ENCODE assay signal across 1 cellular context in the genomic region with DNA sequence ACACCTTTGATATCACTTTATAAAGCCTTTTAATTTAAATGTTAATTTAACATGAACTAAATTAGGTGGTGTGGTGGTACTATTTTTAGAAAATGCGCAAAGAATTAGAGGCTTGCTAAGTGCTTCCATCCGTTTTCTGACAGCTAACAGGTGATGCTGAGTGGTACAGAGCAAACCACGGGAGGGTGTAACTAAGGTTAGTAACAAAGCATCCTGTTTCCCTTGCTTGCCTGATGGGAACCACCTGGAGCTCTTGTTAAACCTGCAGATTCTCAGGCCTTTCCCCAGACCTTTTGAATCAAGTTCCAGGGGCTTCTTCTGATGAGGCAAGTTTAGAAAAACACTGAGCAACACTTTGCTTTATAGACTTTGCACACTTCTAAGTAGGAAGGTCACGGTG.
TF ChIP-seq lines count a peak whose summit lies in the region.

No MANE protein-coding gene starts in this region.

TF ChIP-seq in WTC11, 78 proteins besides CTCF, POLR2A, EP300 and RAD21 (continued from another document):
- TF ChIP-seq, protein P1, sequence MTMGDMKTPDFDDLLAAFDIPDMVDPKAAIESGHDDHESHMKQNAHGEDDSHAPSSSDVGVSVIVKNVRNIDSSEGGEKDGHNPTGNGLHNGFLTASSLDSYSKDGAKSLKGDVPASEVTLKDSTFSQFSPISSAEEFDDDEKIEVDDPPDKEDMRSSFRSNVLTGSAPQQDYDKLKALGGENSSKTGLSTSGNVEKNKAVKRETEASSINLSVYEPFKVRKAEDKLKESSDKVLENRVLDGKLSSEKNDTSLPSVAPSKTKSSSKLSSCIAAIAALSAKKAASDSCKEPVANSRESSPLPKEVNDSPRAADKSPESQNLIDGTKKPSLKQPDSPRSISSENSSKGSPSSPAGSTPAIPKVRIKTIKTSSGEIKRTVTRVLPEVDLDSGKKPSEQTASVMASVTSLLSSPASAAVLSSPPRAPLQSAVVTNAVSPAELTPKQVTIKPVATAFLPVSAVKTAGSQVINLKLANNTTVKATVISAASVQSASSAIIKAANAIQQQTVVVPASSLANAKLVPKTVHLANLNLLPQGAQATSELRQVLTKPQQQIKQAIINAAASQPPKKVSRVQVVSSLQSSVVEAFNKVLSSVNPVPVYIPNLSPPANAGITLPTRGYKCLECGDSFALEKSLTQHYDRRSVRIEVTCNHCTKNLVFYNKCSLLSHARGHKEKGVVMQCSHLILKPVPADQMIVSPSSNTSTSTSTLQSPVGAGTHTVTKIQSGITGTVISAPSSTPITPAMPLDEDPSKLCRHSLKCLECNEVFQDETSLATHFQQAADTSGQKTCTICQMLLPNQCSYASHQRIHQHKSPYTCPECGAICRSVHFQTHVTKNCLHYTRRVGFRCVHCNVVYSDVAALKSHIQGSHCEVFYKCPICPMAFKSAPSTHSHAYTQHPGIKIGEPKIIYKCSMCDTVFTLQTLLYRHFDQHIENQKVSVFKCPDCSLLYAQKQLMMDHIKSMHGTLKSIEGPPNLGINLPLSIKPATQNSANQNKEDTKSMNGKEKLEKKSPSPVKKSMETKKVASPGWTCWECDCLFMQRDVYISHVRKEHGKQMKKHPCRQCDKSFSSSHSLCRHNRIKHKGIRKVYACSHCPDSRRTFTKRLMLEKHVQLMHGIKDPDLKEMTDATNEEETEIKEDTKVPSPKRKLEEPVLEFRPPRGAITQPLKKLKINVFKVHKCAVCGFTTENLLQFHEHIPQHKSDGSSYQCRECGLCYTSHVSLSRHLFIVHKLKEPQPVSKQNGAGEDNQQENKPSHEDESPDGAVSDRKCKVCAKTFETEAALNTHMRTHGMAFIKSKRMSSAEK (CRISPR knock-in tag; IDR thresholded peaks at IDR 0.05; ENCODE audit: borderline replicate concordance) = no peak
- no peak for TF ChIP-seq RELA (CRISPR knock-in tag; IDR thresholded peaks at IDR 0.05; ENCODE audit: borderline replicate concordance)
- TF ChIP-seq SMAD4 (CRISPR knock-in tag; IDR thresholded peaks at IDR 0.05) = no peak
- TF ChIP-seq, protein P2, sequence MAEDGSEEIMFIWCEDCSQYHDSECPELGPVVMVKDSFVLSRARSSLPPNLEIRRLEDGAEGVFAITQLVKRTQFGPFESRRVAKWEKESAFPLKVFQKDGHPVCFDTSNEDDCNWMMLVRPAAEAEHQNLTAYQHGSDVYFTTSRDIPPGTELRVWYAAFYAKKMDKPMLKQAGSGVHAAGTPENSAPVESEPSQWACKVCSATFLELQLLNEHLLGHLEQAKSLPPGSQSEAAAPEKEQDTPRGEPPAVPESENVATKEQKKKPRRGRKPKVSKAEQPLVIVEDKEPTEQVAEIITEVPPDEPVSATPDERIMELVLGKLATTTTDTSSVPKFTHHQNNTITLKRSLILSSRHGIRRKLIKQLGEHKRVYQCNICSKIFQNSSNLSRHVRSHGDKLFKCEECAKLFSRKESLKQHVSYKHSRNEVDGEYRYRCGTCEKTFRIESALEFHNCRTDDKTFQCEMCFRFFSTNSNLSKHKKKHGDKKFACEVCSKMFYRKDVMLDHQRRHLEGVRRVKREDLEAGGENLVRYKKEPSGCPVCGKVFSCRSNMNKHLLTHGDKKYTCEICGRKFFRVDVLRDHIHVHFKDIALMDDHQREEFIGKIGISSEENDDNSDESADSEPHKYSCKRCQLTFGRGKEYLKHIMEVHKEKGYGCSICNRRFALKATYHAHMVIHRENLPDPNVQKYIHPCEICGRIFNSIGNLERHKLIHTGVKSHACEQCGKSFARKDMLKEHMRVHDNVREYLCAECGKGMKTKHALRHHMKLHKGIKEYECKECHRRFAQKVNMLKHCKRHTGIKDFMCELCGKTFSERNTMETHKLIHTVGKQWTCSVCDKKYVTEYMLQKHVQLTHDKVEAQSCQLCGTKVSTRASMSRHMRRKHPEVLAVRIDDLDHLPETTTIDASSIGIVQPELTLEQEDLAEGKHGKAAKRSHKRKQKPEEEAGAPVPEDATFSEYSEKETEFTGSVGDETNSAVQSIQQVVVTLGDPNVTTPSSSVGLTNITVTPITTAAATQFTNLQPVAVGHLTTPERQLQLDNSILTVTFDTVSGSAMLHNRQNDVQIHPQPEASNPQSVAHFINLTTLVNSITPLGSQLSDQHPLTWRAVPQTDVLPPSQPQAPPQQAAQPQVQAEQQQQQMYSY (CRISPR knock-in tag; IDR thresholded peaks at IDR 0.05) = no peak
- TF ChIP-seq, protein P3, sequence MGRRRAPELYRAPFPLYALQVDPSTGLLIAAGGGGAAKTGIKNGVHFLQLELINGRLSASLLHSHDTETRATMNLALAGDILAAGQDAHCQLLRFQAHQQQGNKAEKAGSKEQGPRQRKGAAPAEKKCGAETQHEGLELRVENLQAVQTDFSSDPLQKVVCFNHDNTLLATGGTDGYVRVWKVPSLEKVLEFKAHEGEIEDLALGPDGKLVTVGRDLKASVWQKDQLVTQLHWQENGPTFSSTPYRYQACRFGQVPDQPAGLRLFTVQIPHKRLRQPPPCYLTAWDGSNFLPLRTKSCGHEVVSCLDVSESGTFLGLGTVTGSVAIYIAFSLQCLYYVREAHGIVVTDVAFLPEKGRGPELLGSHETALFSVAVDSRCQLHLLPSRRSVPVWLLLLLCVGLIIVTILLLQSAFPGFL (CRISPR knock-in tag; IDR thresholded peaks at IDR 0.05; ENCODE audit: borderline replicate concordance) = no peak
